ENCODE assay signal across 8 cellular contexts in the genomic region with DNA sequence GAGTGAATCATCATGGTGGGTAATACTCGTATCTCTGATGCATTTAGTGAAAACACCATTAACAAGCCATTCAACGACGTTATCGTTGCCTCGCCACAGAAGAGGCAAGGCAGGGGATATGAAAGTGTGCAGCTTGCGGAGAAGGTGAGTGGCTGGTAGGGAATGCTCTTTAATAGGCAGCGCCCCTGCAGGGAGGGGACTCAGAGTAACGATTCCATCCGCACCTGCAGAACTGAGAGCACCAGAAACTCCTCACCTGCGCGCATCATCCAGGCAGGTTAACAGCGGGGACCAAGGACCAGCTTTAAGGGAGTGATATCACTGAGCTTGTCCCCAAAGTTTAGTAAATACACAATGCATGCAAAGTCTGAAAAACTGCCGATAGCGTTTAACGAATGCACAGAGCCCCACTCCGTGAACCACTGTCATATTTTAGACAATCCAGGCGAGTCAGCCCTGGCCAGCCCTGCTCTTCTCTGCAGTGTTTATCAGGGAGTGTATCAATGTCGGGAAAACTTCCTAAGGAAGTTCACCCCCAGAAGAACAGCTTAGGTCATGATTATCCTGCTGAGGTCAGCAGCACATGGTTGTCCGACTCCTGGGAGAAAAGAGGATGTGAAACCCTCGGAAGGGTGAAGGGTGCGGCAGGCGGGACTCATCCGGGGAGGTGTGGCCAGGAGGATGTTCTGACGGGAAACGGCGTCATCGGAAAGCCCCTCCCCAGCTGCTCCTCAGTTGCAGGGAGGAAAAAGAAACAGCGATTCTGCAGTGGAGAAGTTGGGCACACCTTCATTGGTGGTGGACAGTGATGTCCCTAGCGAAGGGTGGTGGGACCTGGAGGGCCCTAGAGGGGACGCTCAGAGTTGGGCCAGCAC.
A peak's percentile ranks its signal among the peaks of the same experiment; 100 is the strongest.
DNase-seq lines count a peak whose midpoint lies in the region; ATAC-seq and TF ChIP-seq lines count a peak whose summit lies in the region.

No MANE protein-coding gene starts in this region.

- intact Hi-C loops in OCI-LY7 (cut with micrococcal nuclease; ENCODE audit: unreplicated experiment): no loop called here

- POLR2A ChIA-PET in OCI-LY7 (lab: Charles Lee): no interaction called here

- H3K36me3 ChIP-seq in OCI-LY7 (ENCODE audit: insufficient read depth, low read length): no peaks in the 10 kb centered on the region

- no TSS peak for BruUV-seq in OCI-LY7 (replicated peaks; lab: Mats Ljungman, UMichigan)

- DNase-seq in OCI-LY7 (ENCODE audit: low spot score) (peak; percentile 77), iris pigment epithelial cell (ENCODE audit: low read depth) (peak; percentile 60)
- peak; percentile 66 for DNase-seq in activated naive CD4-positive, alpha-beta T cell treated with Interleukin-2 at 50 U/mL for 16 hours
- peak; percentile 14 for DNase-seq in stimulated activated CD8-positive, alpha-beta memory T cell treated with anti-CD3 and anti-CD28 coated beads, Interleukin-15, amount 100 ng/mL, for 1 hour (ENCODE audit: low read depth)
- no peak for DNase-seq in NK-92 treated with Interleukin-12 subunit alpha and Interleukin-12 subunit beta, amount 100 ng/mL, for 24 hours (lab: John Stamatoyannopoulos, UW)

- H4K20me1 ChIP-seq in OCI-LY7 (ENCODE audit: insufficient read depth, low read length): no peaks in the 10 kb centered on the region

- H3K9me3 ChIP-seq in OCI-LY7 (ENCODE audit: low read length): no peaks in the 10 kb centered on the region; the same call in 1 of the 2 replicates

- no peak for TF ChIP-seq CTCF in OCI-LY7 (conservative IDR thresholded peaks at IDR 0.05; ENCODE audit: low read length)

- no peaks in the 10 kb centered on the region for H3K79me2 ChIP-seq in OCI-LY7 (ENCODE audit: insufficient read depth, low read depth, low read length)

- peak; percentile 41 for TF ChIP-seq POLR2A in GM18951 (IDR thresholded peaks at IDR 0.05; ENCODE audit: extremely low read depth, insufficient read depth, insufficient read length)

- no peaks in the 10 kb centered on the region for H3K9me2 ChIP-seq in OCI-LY7 (ENCODE audit: insufficient read depth, low read length)

- CTCF ChIA-PET in OCI-LY7 (lab: Charles Lee; ENCODE audit: unreplicated experiment): no interaction called here

- no peak for ATAC-seq in HG02642 (IDR thresholded peaks at IDR 0.05; ENCODE audit: poor library complexity, unreplicated experiment)
- no peak for ATAC-seq in HG03135 (IDR thresholded peaks at IDR 0.05; ENCODE audit: unreplicated experiment)

- peak overlapping the region; percentile 28; the same call in 1 of the 2 replicates for H2AFZ ChIP-seq in OCI-LY7 (ENCODE audit: low read length)

- peaks cover 12% of the 10 kb centered on the region for H3K4me1 ChIP-seq in OCI-LY7 (ENCODE audit: insufficient read depth, low read length, poor library complexity, severe bottlenecking)

- H3K27ac ChIP-seq in OCI-LY7 (ENCODE audit: low read depth, low read length, poor library complexity, severe bottlenecking): no peak overlapping the region

- H3K4me2 ChIP-seq in OCI-LY7 (ENCODE audit: low read length): peak overlapping the region; percentile 51

- H3K4me3 ChIP-seq in OCI-LY7 (ENCODE audit: low read depth, low read length, poor library complexity, severe bottlenecking): peak overlapping the region; percentile 23

- in situ Hi-C loops in GM18951 (cut with MboI; ENCODE audit: low sequenced_read_pairs, unreplicated experiment): no loop called here
